ENCODE assay signal across 22 cellular contexts in the genomic region with DNA sequence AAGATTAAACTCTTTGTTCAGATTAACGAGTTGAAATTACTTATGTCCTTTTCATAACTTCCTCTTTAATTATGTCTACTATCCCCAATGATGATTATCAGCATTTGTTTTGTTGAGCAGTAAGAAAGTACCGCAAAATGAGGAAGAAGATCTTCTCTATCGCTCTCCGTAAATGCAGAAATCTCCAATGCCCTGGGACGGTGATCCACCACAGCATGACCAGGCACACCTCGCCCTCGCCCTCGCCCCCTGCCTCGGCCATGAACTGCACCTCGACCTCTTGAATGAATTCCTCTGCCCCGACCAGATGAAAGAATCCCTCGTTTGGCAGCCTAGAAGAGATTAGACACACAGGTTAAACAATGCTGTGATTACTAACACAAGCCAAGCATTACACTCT.
DNase-seq lines count a peak whose midpoint lies in the region; ATAC-seq and TF ChIP-seq lines count a peak whose summit lies in the region.
"Had no signal": no experiment of that assay in that cellular context is flagged by ENCODE, and none has a peak within 500 bp of the region (broad histone marks: within the 10 kb centered on the region; RNA-seq: fewer than 3 reads in every experiment).

No MANE protein-coding gene starts in this region.

- H3K36me3 Mint-ChIP-seq in Caco-2 (ENCODE audit: insufficient read depth, unreplicated experiment) (peaks cover 67% of the 10 kb centered on the region), HFFc6 (ENCODE audit: low read depth) (peaks cover 33% of the 10 kb centered on the region)
- H3K36me3 Mint-ChIP-seq in activated T-helper 17 cell treated with anti-CD3 and anti-CD28 coated beads, Interleukin-2, amount 50 U/mL, for 72 hours (ENCODE audit: low read depth) = peaks cover 99% of the 10 kb centered on the region
- H3K36me3 Mint-ChIP-seq in natural killer cell treated with Interleukin-12 subunit alpha and Interleukin-12 subunit beta and Interleukin-15 and Interleukin-18, amount 100 ng/mL, for 72 hours = peaks cover 33% of the 10 kb centered on the region

- intact Hi-C loops in Caco-2 (cut with micrococcal nuclease; ENCODE audit: unreplicated experiment) (no loop called here), lower lobe of right lung (cut with DNase I) (no loop called here)

- BruUV-seq in Caco-2 (replicated peaks; lab: Mats Ljungman, UMichigan) = no TSS peak

- H3K27me3 ChIP-seq in Caco-2 (replicated peaks; ENCODE audit: control insufficient read depth, insufficient read depth, low read length) (no peaks in the 10 kb centered on the region), lower lobe of right lung (ENCODE audit: low read depth) (no peaks in the 10 kb centered on the region)
- H3K27me3 ChIP-seq: sigmoid colon, suprapubic skin, uterus had no signal

- no peak overlapping the region for H3K27ac ChIP-seq in lower lobe of right lung
- no peak overlapping the region for H3K27ac ChIP-seq in caudate nucleus (ENCODE audit: low read depth, low read length)
- H3K27ac ChIP-seq: coronary artery, KMS-11, sigmoid colon, suprapubic skin, uterus had no signal

- H3K4me3 ChIP-seq in Caco-2 (ENCODE audit: low read depth, low read length) (no peak overlapping the region), lower lobe of right lung (no peak overlapping the region)
- H3K4me3 ChIP-seq: coronary artery, sigmoid colon, suprapubic skin, uterus had no signal

- H3K9me3 ChIP-seq in Caco-2 = no peaks in the 10 kb centered on the region
- no peaks in the 10 kb centered on the region for H3K9me3 ChIP-seq in lower lobe of right lung
- H3K9me3 ChIP-seq: sigmoid colon, suprapubic skin, uterus had no signal

- H3K4me1 Mint-ChIP-seq in Caco-2 (ENCODE audit: low read depth, unreplicated experiment) (no peaks in the 10 kb centered on the region), HFFc6 (ENCODE audit: low read depth) (no peaks in the 10 kb centered on the region)
- no peaks in the 10 kb centered on the region for H3K4me1 Mint-ChIP-seq in activated T-helper 17 cell treated with anti-CD3 and anti-CD28 coated beads, Interleukin-2, amount 50 U/mL, for 72 hours
- peaks cover 0 to 4% of the 10 kb centered on the region in 2 donors for H3K4me1 Mint-ChIP-seq in natural killer cell treated with Interleukin-12 subunit alpha and Interleukin-12 subunit beta and Interleukin-15 and Interleukin-18, amount 100 ng/mL, for 72 hours (ENCODE audit: low read depth in 2 of 2)
- H3K4me1 Mint-ChIP-seq: mesothelial cell of epicardium, neural crest cell had no signal

- H3K9me3 Mint-ChIP-seq in Caco-2 (ENCODE audit: unreplicated experiment) (no peaks in the 10 kb centered on the region), HFFc6 (no peaks in the 10 kb centered on the region)
- no peaks in the 10 kb centered on the region for H3K9me3 Mint-ChIP-seq in activated T-helper 17 cell treated with anti-CD3 and anti-CD28 coated beads, Interleukin-2, amount 50 U/mL, for 72 hours
- no peaks in the 10 kb centered on the region for H3K9me3 Mint-ChIP-seq in natural killer cell treated with Interleukin-12 subunit alpha and Interleukin-12 subunit beta and Interleukin-15 and Interleukin-18, amount 100 ng/mL, for 72 hours
- H3K9me3 Mint-ChIP-seq: CD8-positive, alpha-beta memory T cell; mesothelial cell of epicardium; neural crest cell had no signal

- H3K27me3 Mint-ChIP-seq in Caco-2 (ENCODE audit: insufficient read depth, unreplicated experiment) = no peaks in the 10 kb centered on the region
- H3K27me3 Mint-ChIP-seq in HFFc6 (ENCODE audit: insufficient read depth) = no peaks in the 10 kb centered on the region
- no peaks in the 10 kb centered on the region for H3K27me3 Mint-ChIP-seq in activated T-helper 17 cell treated with anti-CD3 and anti-CD28 coated beads, Interleukin-2, amount 50 U/mL, for 72 hours
- no peaks in the 10 kb centered on the region for H3K27me3 Mint-ChIP-seq in natural killer cell treated with Interleukin-12 subunit alpha and Interleukin-12 subunit beta and Interleukin-15 and Interleukin-18, amount 100 ng/mL, for 72 hours
- H3K27me3 Mint-ChIP-seq: CD8-positive, alpha-beta memory T cell had no signal

- no peak for DNase-seq in Caco-2
- no peak for DNase-seq in HFFc6
- no peak for DNase-seq in natural killer cell treated with Interleukin-12 subunit alpha and Interleukin-12 subunit beta and Interleukin-15 and Interleukin-18, amount 100 ng/mL, for 72 hours (ENCODE audit: low spot score)
- no peak for DNase-seq in mucosa of gallbladder (ENCODE audit: low spot score)
- DNase-seq in lower lobe of right lung = no peak
- no peak for DNase-seq in caudate nucleus (lab: John Stamatoyannopoulos, UW)
- DNase-seq: activated CD4-positive, alpha-beta T cell treated with anti-CD3 and anti-CD28 coated beads for 4 hours; CD8-positive, alpha-beta memory T cell; DMS53; GF-D8; left cardiac atrium; NCI-H1048; NCI-H1930; NCI-H69; sigmoid colon; uterus had no signal

- no peak for ATAC-seq in activated T-helper 17 cell treated with anti-CD3 and anti-CD28 coated beads, Interleukin-2, amount 50 U/mL, for 72 hours (replicated peaks)
- ATAC-seq in natural killer cell treated with Interleukin-12 subunit alpha and Interleukin-12 subunit beta and Interleukin-15 and Interleukin-18, amount 100 ng/mL, for 72 hours = no peak
- ATAC-seq in lower lobe of right lung = no peak
- ATAC-seq: left cardiac atrium had no signal

- CTCF ChIA-PET in Caco-2 (lab: Charles Lee) = no interaction called here

- H3K27ac Mint-ChIP-seq in Caco-2 (ENCODE audit: unreplicated experiment) (peak overlapping the region; percentile 30), HFFc6 (0 out of 2 replicates have a peak overlapping the region, but pooled peaks have one; percentile 10)
- H3K27ac Mint-ChIP-seq in activated T-helper 17 cell treated with anti-CD3 and anti-CD28 coated beads, Interleukin-2, amount 50 U/mL, for 72 hours = peak overlapping the region; percentile 50
- no peak overlapping the region for H3K27ac Mint-ChIP-seq in natural killer cell treated with Interleukin-12 subunit alpha and Interleukin-12 subunit beta and Interleukin-15 and Interleukin-18, amount 100 ng/mL, for 72 hours
- H3K27ac Mint-ChIP-seq: mesothelial cell of epicardium had no signal

- peaks cover 3% of the 10 kb centered on the region for H3K36me3 ChIP-seq in Caco-2 (ENCODE audit: control insufficient read depth, insufficient read depth, low read length)
- H3K36me3 ChIP-seq in lower lobe of right lung = peaks cover 91% of the 10 kb centered on the region
- H3K36me3 ChIP-seq: uterus had no signal

- no peak for TF ChIP-seq CTCF in Caco-2 (IDR thresholded peaks at IDR 0.05; ENCODE audit: insufficient read depth in 1 of 2, low read depth in 1 of 2, low read length in 1 of 2, severe bottlenecking in 1 of 2, unreplicated experiment in 1 of 2)
- no peak for TF ChIP-seq CTCF in HFFc6 (IDR thresholded peaks at IDR 0.05)
- TF ChIP-seq CTCF in lower lobe of right lung (IDR thresholded peaks at IDR 0.05) = no peak

- H3K4me3 Mint-ChIP-seq in Caco-2 (ENCODE audit: unreplicated experiment) = no peak overlapping the region
- no peak overlapping the region for H3K4me3 Mint-ChIP-seq in HFFc6
- no peak overlapping the region for H3K4me3 Mint-ChIP-seq in activated T-helper 17 cell treated with anti-CD3 and anti-CD28 coated beads, Interleukin-2, amount 50 U/mL, for 72 hours
- peak overlapping the region; percentile 13 for H3K4me3 Mint-ChIP-seq in natural killer cell treated with Interleukin-12 subunit alpha and Interleukin-12 subunit beta and Interleukin-15 and Interleukin-18, amount 100 ng/mL, for 72 hours
- H3K4me3 Mint-ChIP-seq: CD8-positive, alpha-beta memory T cell; mesothelial cell of epicardium; neural crest cell had no signal

- POLR2A ChIA-PET in Caco-2 (lab: Charles Lee) = no interaction called here

- no peaks in the 10 kb centered on the region for H3K4me1 ChIP-seq in Caco-2
- no peaks in the 10 kb centered on the region for H3K4me1 ChIP-seq in lower lobe of right lung
- H3K4me1 ChIP-seq: sigmoid colon, suprapubic skin, uterus had no signal

Comparison
In these comparisons a context has a peak if more than half of its experiments do, and no peak if none do; other contexts are left out.
1. H3K27ac Mint-ChIP-seq: peak in Caco-2 (single experiment), HFFc6 (single experiment) and activated T-helper 17 cell treated with anti-CD3 and anti-CD28 coated beads, Interleukin-2, amount 50 U/mL, for 72 hours (single experiment); none in natural killer cell treated with Interleukin-12 subunit alpha and Interleukin-12 subunit beta and Interleukin-15 and Interleukin-18, amount 100 ng/mL, for 72 hours (0 of 2).